In the genomic region with DNA sequence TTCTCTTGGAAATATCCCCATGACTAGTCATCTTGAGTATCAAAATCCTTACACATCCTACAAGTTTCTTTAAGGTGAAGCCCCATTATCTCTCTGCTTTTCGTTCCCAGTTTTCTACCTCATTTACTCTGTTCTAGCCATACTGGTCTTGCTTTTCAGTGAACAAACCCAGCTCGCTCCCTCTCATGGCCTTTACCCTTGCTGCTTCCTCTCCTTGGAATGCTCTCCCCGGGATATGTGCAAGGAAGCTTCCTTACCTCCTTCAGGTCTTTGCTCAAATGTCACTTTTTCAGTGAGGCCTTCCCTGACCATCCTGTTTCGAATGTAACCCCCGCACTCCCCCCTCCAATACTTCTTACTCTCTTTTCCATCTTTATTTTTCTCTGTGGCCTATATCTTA, we compare ENCODE assay signal across 32 cellular contexts.
"Had no signal": no experiment of that assay in that cellular context is flagged by ENCODE, and none has a peak within 500 bp of the region (broad histone marks: within the 10 kb centered on the region; RNA-seq: fewer than 3 reads in every experiment).

No MANE protein-coding gene starts in this region.

- H3K27me3 Mint-ChIP-seq: naive thymus-derived CD4-positive, alpha-beta T cell; natural killer cell treated with Interleukin-12 subunit alpha and Interleukin-12 subunit beta and Interleukin-15 and Interleukin-18, amount 100 ng/mL, for 72 hours; stimulated activated naive CD8-positive, alpha-beta T cell treated with anti-CD3 and anti-CD28 coated beads, Interleukin-15, Interleukin-2, amounts not matched to agents 100 ng/mL and 50 ng/mL, for 24 hours had no signal

- H3K27me3 ChIP-seq: left lung, neural progenitor cell, neutrophil, ovary, sigmoid colon, spleen, suprapubic skin, tibial artery, upper lobe of right lung had no signal

- H3K36me3 ChIP-seq: left lung, lower lobe of right lung, neural progenitor cell, neutrophil, ovary, prostate gland, spleen, thoracic aorta, upper lobe of right lung had no signal

- H3K27ac Mint-ChIP-seq: immature natural killer cell; naive thymus-derived CD4-positive, alpha-beta T cell; natural killer cell treated with Interleukin-12 subunit alpha and Interleukin-12 subunit beta and Interleukin-15 and Interleukin-18, amount 100 ng/mL, for 72 hours; neural progenitor cell; stimulated activated effector memory CD8-positive, alpha-beta T cell treated with anti-CD3 and anti-CD28 coated beads, Interleukin-12 subunit alpha, Interleukin-12 subunit beta, amount 100 ng/mL, for 72 hours; stimulated activated naive CD8-positive, alpha-beta T cell treated with anti-CD3 and anti-CD28 coated beads, Interleukin-15, Interleukin-2, amounts not matched to agents 100 ng/mL and 50 ng/mL, for 24 hours had no signal

- H3K9me3 ChIP-seq: left lung, lower lobe of right lung, mucosa of descending colon, neutrophil, ovary, prostate gland, sigmoid colon, spleen, suprapubic skin, thoracic aorta, tibial artery, upper lobe of right lung had no signal

- H3K4me1 Mint-ChIP-seq: immature natural killer cell; naive thymus-derived CD4-positive, alpha-beta T cell; stimulated activated effector memory CD8-positive, alpha-beta T cell treated with anti-CD3 and anti-CD28 coated beads, Interleukin-12 subunit alpha, Interleukin-12 subunit beta, amount 100 ng/mL, for 72 hours had no signal

- ATAC-seq: left colon; left lung; lower lobe of right lung; mucosa of descending colon; naive thymus-derived CD4-positive, alpha-beta T cell; natural killer cell treated with Interleukin-12 subunit alpha and Interleukin-12 subunit beta and Interleukin-15 and Interleukin-18, amount 100 ng/mL, for 72 hours; right cardiac atrium; stimulated activated effector memory CD8-positive, alpha-beta T cell treated with anti-CD3 and anti-CD28 coated beads, Interleukin-12 subunit alpha, Interleukin-12 subunit beta, amount 100 ng/mL, for 72 hours; upper lobe of right lung had no signal

- H3K36me3 Mint-ChIP-seq: naive thymus-derived CD4-positive, alpha-beta T cell; natural killer cell treated with Interleukin-12 subunit alpha and Interleukin-12 subunit beta and Interleukin-15 and Interleukin-18, amount 100 ng/mL, for 72 hours; stimulated activated effector memory CD8-positive, alpha-beta T cell treated with anti-CD3 and anti-CD28 coated beads, Interleukin-12 subunit alpha, Interleukin-12 subunit beta, amount 100 ng/mL, for 72 hours had no signal

- H3K4me1 ChIP-seq: left lung, lower lobe of right lung, prostate gland, sigmoid colon, spleen, suprapubic skin, tibial artery, upper lobe of right lung had no signal

- H3K27ac ChIP-seq: left lung, lower lobe of right lung, neural progenitor cell, neutrophil, ovary, prostate gland, sigmoid colon, spleen, suprapubic skin, thoracic aorta, tibial artery, upper lobe of right lung had no signal

- H3K9me3 Mint-ChIP-seq: naive thymus-derived CD4-positive, alpha-beta T cell; neural progenitor cell; stimulated activated effector memory CD8-positive, alpha-beta T cell treated with anti-CD3 and anti-CD28 coated beads, Interleukin-12 subunit alpha, Interleukin-12 subunit beta, amount 100 ng/mL, for 72 hours; stimulated activated naive CD8-positive, alpha-beta T cell treated with anti-CD3 and anti-CD28 coated beads, Interleukin-15, Interleukin-2, amounts not matched to agents 100 ng/mL and 50 ng/mL, for 24 hours had no signal

- H3K4me3 Mint-ChIP-seq: immature natural killer cell; naive thymus-derived CD4-positive, alpha-beta T cell; natural killer cell treated with Interleukin-12 subunit alpha and Interleukin-12 subunit beta and Interleukin-15 and Interleukin-18, amount 100 ng/mL, for 72 hours; neural progenitor cell; stimulated activated effector memory CD8-positive, alpha-beta T cell treated with anti-CD3 and anti-CD28 coated beads, Interleukin-12 subunit alpha, Interleukin-12 subunit beta, amount 100 ng/mL, for 72 hours; stimulated activated naive CD8-positive, alpha-beta T cell treated with anti-CD3 and anti-CD28 coated beads, Interleukin-15, Interleukin-2, amounts not matched to agents 100 ng/mL and 50 ng/mL, for 24 hours had no signal

- DNase-seq: head of caudate nucleus; hippocampal formation; immature natural killer cell; kidney; left colon; left lung; lower lobe of right lung; mammary epithelial cell; mesenchymal stem cell; midbrain; mucosa of descending colon; naive thymus-derived CD4-positive, alpha-beta T cell; ovary; posterior cingulate gyrus; retina; right cardiac atrium; sigmoid colon; small intestine; spleen; stimulated activated CD4-positive, alpha-beta T cell treated with anti-CD3 and anti-CD28 coated beads, Interleukin-4, amount 100 ng/mL, for 24 hours; stimulated activated naive CD4-positive, alpha-beta T cell; tibial artery; trophoblast cell; upper lobe of right lung had no signal

- H3K4me3 ChIP-seq: left lung, lower lobe of right lung, mucosa of descending colon, neural progenitor cell, ovary, prostate gland, sigmoid colon, spleen, suprapubic skin, thoracic aorta, tibial artery, upper lobe of right lung had no signal
